Comparison of ENCODE assay signal across 26 cellular contexts in genomic region chr10:76491216-76491615, GRCh38.
DNase-seq lines count a peak whose midpoint lies in the region; ATAC-seq and TF ChIP-seq lines count a peak whose summit lies in the region.
"Had no signal": no experiment of that assay in that cellular context is flagged by ENCODE, and none has a peak within 500 bp of the region (broad histone marks: within the 10 kb centered on the region; RNA-seq: fewer than 3 reads in every experiment).

No MANE protein-coding gene starts in this region.

- TF ChIP-seq POLR2A in body of pancreas (IDR thresholded peaks at IDR 0.05): no peak

- 0 out of 2 replicates have a peak, but pooled peaks cover 4% of the 10 kb centered on the region for H3K4me1 ChIP-seq in GM23248 (ENCODE audit: insufficient read depth)
- peaks cover 16% of the 10 kb centered on the region for H3K4me1 ChIP-seq in body of pancreas
- no peaks in the 10 kb centered on the region for H3K4me1 ChIP-seq in mucosa of descending colon (ENCODE audit: low read depth)
- H3K4me1 ChIP-seq: BLaER1 treated with 17β-estradiol and CSF1 and Interleukin-3, amounts not matched to agents 10 nM and 100 nM; esophagus muscularis mucosa; heart left ventricle; right lobe of liver; testis had no signal

- peaks cover 3% of the 10 kb centered on the region for H3K9me3 ChIP-seq in GM23248 (ENCODE audit: low read depth)
- H3K9me3 ChIP-seq in body of pancreas: peaks cover 0 to 4% (median 0%) of the 10 kb centered on the region in 3 donors
- H3K9me3 ChIP-seq in mucosa of descending colon: peaks cover 4% of the 10 kb centered on the region
- H3K9me3 ChIP-seq: right lobe of liver, testis had no signal

- no peaks in the 10 kb centered on the region for H3K79me2 ChIP-seq in GM23248 (ENCODE audit: insufficient read depth)

- no peaks in the 10 kb centered on the region for H3K27me3 ChIP-seq in GM23248 (replicated peaks; ENCODE audit: insufficient read depth)
- no peaks in the 10 kb centered on the region for H3K27me3 ChIP-seq in body of pancreas
- H3K27me3 ChIP-seq: BLaER1 treated with 17β-estradiol and CSF1 and Interleukin-3, amounts not matched to agents 10 nM and 100 nM; esophagus muscularis mucosa; heart left ventricle; ovary; right lobe of liver; testis had no signal

- H3F3A ChIP-seq in GM23248 (ENCODE audit: insufficient read depth): peaks cover 22% of the 10 kb centered on the region

- H3K36me3 Mint-ChIP-seq in osteocyte (ENCODE audit: unreplicated experiment): peaks cover 37% of the 10 kb centered on the region
- H3K36me3 Mint-ChIP-seq: activated naive CD4-positive, alpha-beta T cell treated with anti-CD3 and anti-CD28 coated beads, Interleukin-2, amount 50 U/mL, for 24 hours; stimulated activated memory B cell treated with anti-CD40 and anti-IgM and Interleukin-4, amounts not matched to agents 10 μg/mL and 1 μg/mL and 100 μg/mL, for 72 hours had no signal

- H3K27ac ChIP-seq in GM23248 (0 out of 2 replicates have a peak overlapping the region, but pooled peaks have one; percentile 20), body of pancreas (peak overlapping the region in 3 of 4 donors; percentile 25 to 67 (median 45))
- H3K27ac ChIP-seq: BLaER1 treated with 17β-estradiol and CSF1 and Interleukin-3, amounts not matched to agents 10 nM and 100 nM; esophagus muscularis mucosa; heart left ventricle; ovary; right lobe of liver; testis had no signal

- H3K4me3 ChIP-seq in GM23248 (no peak overlapping the region), body of pancreas (no peak overlapping the region), fibroblast of the aortic adventitia (ENCODE audit: low read depth, low read length) (no peak overlapping the region), mucosa of descending colon (no peak overlapping the region)
- H3K4me3 ChIP-seq: BLaER1 treated with 17β-estradiol and CSF1 and Interleukin-3, amounts not matched to agents 10 nM and 100 nM; esophagus muscularis mucosa; heart left ventricle; ovary; right lobe of liver; testis had no signal

- ATAC-seq in body of pancreas: peak; percentile 85
- ATAC-seq in mucosa of descending colon: no peak
- no peak for ATAC-seq in HG02885 (IDR thresholded peaks at IDR 0.05; ENCODE audit: poor library complexity, unreplicated experiment)
- ATAC-seq: activated T-cell treated with anti-CD3 and anti-CD28 coated beads, Interleukin-2, amount 50 U/mL, for 4 hours; heart left ventricle; right lobe of liver; stimulated activated memory B cell treated with anti-CD40 and anti-IgM and Interleukin-4, amounts not matched to agents 10 μg/mL and 1 μg/mL and 100 μg/mL, for 72 hours had no signal

- no peaks in the 10 kb centered on the region for H3K36me3 ChIP-seq in GM23248 (ENCODE audit: low read depth)
- no peaks in the 10 kb centered on the region for H3K36me3 ChIP-seq in body of pancreas (replicated peaks in 1 of 2; ENCODE audit: insufficient read depth in 1 of 2, low read depth in 2 of 2)
- H3K36me3 ChIP-seq in mucosa of descending colon (ENCODE audit: low read depth): no peaks in the 10 kb centered on the region
- H3K36me3 ChIP-seq: BLaER1 treated with 17β-estradiol and CSF1 and Interleukin-3, amounts not matched to agents 10 nM and 100 nM; esophagus muscularis mucosa; heart left ventricle; ovary; right lobe of liver had no signal

- peak overlapping the region; percentile 73 for H3K27ac Mint-ChIP-seq in osteocyte (ENCODE audit: unreplicated experiment)
- H3K27ac Mint-ChIP-seq: activated naive CD4-positive, alpha-beta T cell treated with anti-CD3 and anti-CD28 coated beads, Interleukin-2, amount 50 U/mL, for 24 hours; naive B cell; stimulated activated memory B cell treated with anti-CD40 and anti-IgM and Interleukin-4, amounts not matched to agents 10 μg/mL and 1 μg/mL and 100 μg/mL, for 72 hours had no signal

- peaks cover 25% of the 10 kb centered on the region for H3K4me1 Mint-ChIP-seq in osteocyte (ENCODE audit: unreplicated experiment)
- H3K4me1 Mint-ChIP-seq: activated naive CD4-positive, alpha-beta T cell treated with anti-CD3 and anti-CD28 coated beads, Interleukin-2, amount 50 U/mL, for 24 hours; naive B cell; stimulated activated memory B cell treated with anti-CD40 and anti-IgM and Interleukin-4, amounts not matched to agents 10 μg/mL and 1 μg/mL and 100 μg/mL, for 72 hours had no signal

- H4K20me1 ChIP-seq in GM23248 (ENCODE audit: insufficient read depth): no peaks in the 10 kb centered on the region
- H4K20me1 ChIP-seq: BLaER1 treated with 17β-estradiol and CSF1 and Interleukin-3, amounts not matched to agents 10 nM and 100 nM had no signal

- in situ Hi-C loops in GM23248 (cut with MboI): no loop called here

- H3K4me3 Mint-ChIP-seq in osteocyte (ENCODE audit: unreplicated experiment): no peak overlapping the region
- H3K4me3 Mint-ChIP-seq: activated naive CD4-positive, alpha-beta T cell treated with anti-CD3 and anti-CD28 coated beads, Interleukin-2, amount 50 U/mL, for 24 hours; activated T-cell treated with anti-CD3 and anti-CD28 coated beads, Interleukin-2, amount 50 U/mL, for 4 hours; naive B cell; stimulated activated memory B cell treated with anti-CD40 and anti-IgM and Interleukin-4, amounts not matched to agents 10 μg/mL and 1 μg/mL and 100 μg/mL, for 72 hours had no signal

- DNase-seq in GM23248: no peak
- DNase-seq in body of pancreas: no peak
- peak; percentile 81 for DNase-seq in fibroblast of the aortic adventitia (ENCODE audit: low read depth)
- no peak for DNase-seq in osteocyte (ENCODE audit: extremely low spot score, unreplicated experiment)
- no peak for DNase-seq in mucosa of descending colon
- DNase-seq in activated naive CD4-positive, alpha-beta T cell (lab: John Stamatoyannopoulos, UW): no peak
- no peak for DNase-seq in NCI-H2196 treated with DMSO at 0.1 percent for 48 hours (lab: John Stamatoyannopoulos, UW; ENCODE audit: unreplicated experiment)
- DNase-seq: ACHN; activated CD4-positive, alpha-beta T cell treated with anti-CD3 and anti-CD28 coated beads for 1 hour; activated T-cell treated with anti-CD3 and anti-CD28 coated beads, Interleukin-2, amount 50 U/mL, for 4 hours; caudate nucleus; EL; H7; heart left ventricle; naive B cell; NCI-H1092 treated with DMSO at 0.1 percent for 48 hours; NCI-H2029 treated with DMSO at 0.1 percent for 48 hours; NCI-H510A treated with DMSO at 0.1 percent for 48 hours; ovary; right lobe of liver; testis had no signal

- H3K9me3 Mint-ChIP-seq in osteocyte (ENCODE audit: unreplicated experiment): peaks cover 53% of the 10 kb centered on the region

- H3K9ac ChIP-seq in GM23248: no peak overlapping the region
- H3K9ac ChIP-seq: BLaER1 treated with 17β-estradiol and CSF1 and Interleukin-3, amounts not matched to agents 10 nM and 100 nM had no signal

- TF ChIP-seq CTCF in body of pancreas (IDR thresholded peaks at IDR 0.05): no peak
- TF ChIP-seq CTCF in fibroblast of the aortic adventitia (IDR thresholded peaks at IDR 0.05; ENCODE audit: insufficient read depth, low read length): no peak
- no peak for TF ChIP-seq CTCF in osteocyte (IDR thresholded peaks at IDR 0.05)
- no peak for TF ChIP-seq CTCF in mucosa of descending colon (IDR thresholded peaks at IDR 0.05)

- H2AFZ ChIP-seq in GM23248: no peak overlapping the region

- H3K27me3 Mint-ChIP-seq in osteocyte (ENCODE audit: unreplicated experiment): no peaks in the 10 kb centered on the region
- H3K27me3 Mint-ChIP-seq: activated naive CD4-positive, alpha-beta T cell treated with anti-CD3 and anti-CD28 coated beads, Interleukin-2, amount 50 U/mL, for 24 hours; naive B cell; stimulated activated memory B cell treated with anti-CD40 and anti-IgM and Interleukin-4, amounts not matched to agents 10 μg/mL and 1 μg/mL and 100 μg/mL, for 72 hours had no signal

- H3K9me2 ChIP-seq in GM23248 (ENCODE audit: insufficient read depth): no peaks in the 10 kb centered on the region

- no peak overlapping the region for H3K4me2 ChIP-seq in GM23248 (ENCODE audit: unreplicated experiment)
- H3K4me2 ChIP-seq: BLaER1 treated with 17β-estradiol and CSF1 and Interleukin-3, amounts not matched to agents 10 nM and 100 nM had no signal

- intact Hi-C loops in body of pancreas (cut with DNase I) (no loop called here), mucosa of descending colon (cut with DNase I, micrococcal nuclease) (no loop called here)
